18 cellular contexts compared by ENCODE assay signal in the genomic region with DNA sequence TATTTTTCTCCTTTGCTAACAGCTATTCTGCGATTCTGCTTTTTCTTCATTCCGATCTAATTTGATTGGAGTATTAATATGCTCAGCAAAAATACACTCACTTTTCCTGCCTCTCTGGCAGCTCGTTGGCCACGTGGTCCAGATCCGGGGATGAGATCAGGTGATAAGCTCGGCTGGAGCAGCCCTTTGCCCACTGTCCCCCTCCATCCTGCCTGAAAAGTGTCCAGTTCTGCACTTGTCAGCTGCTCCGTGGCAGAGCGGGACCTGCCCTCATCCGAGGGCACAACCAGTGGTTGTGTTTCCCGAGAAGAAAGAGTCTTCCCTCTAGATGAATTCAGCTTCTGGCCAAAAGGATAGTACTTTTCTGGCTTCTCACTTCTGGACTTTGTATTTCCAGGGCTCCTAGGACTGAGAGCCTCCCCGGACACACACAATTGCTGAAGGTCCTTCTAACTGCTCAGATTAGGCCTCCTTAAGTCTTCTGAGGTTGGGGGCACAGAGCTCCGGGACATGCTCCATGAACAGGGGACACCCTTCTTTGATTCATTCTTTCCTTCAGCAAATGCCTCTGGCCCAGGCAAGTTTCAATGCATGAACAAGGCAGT.
DNase-seq lines count a peak whose midpoint lies in the region; ATAC-seq and TF ChIP-seq lines count a peak whose summit lies in the region.
"Had no signal": no experiment of that assay in that cellular context is flagged by ENCODE, and none has a peak within 500 bp of the region (broad histone marks: within the 10 kb centered on the region; RNA-seq: fewer than 3 reads in every experiment).

No MANE protein-coding gene starts in this region.

- peak; percentile 49 for DNase-seq in cardiac septum (ENCODE audit: low spot score)
- DNase-seq in left ventricle myocardium superior: no peak
- peak; percentile 0 for DNase-seq in activated T-helper 2 cell treated with anti-CD3 and anti-CD28 coated beads, Interferon-gamma antibody, Interleukin-2, Interleukin-4, amounts not matched to agents 10 μg/mL and 5 μg/mL and 100 μg/mL, durations not matched to agents 14 hours and 24 hours and 36 hours (ENCODE audit: low spot score)
- peak; percentile 0 for DNase-seq in neural crest cell (ENCODE audit: low read depth, low spot score)
- no peak for DNase-seq in medulla oblongata (ENCODE audit: extremely low spot score)
- DNase-seq in NOMO-1 treated with dmso at 0.1 percent for 144 hours (lab: John Stamatoyannopoulos, UW; ENCODE audit: unreplicated experiment): no peak
- DNase-seq: COR-L47, DMS79 treated with DMSO at 0.1 percent for 48 hours, H7, Karpas-422, MV-4-11, NCI-H1694, NCI-H2081 treated with DMSO at 0.1 percent for 48 hours, NCI-H2171 treated with DMSO at 0.1 percent for 48 hours, NCI-H524 treated with DMSO at 0.1 percent for 48 hours, SHP77 treated with DMSO at 0.1 percent for 48 hours had no signal

- H3K27ac Mint-ChIP-seq in activated T-helper 2 cell treated with anti-CD3 and anti-CD28 coated beads, Interferon-gamma antibody, Interleukin-2, Interleukin-4, amounts not matched to agents 10 μg/mL and 5 μg/mL and 100 μg/mL, durations not matched to agents 14 hours and 24 hours and 36 hours: no peak overlapping the region
- H3K27ac Mint-ChIP-seq in neural crest cell (ENCODE audit: unreplicated experiment): no peak overlapping the region
- H3K27ac Mint-ChIP-seq: CD4-positive, alpha-beta T cell had no signal

- H3K36me3 Mint-ChIP-seq in activated T-helper 2 cell treated with anti-CD3 and anti-CD28 coated beads, Interferon-gamma antibody, Interleukin-2, Interleukin-4, amounts not matched to agents 10 μg/mL and 5 μg/mL and 100 μg/mL, durations not matched to agents 14 hours and 24 hours and 36 hours (ENCODE audit: low read depth): no peaks in the 10 kb centered on the region
- peaks cover 5% of the 10 kb centered on the region for H3K36me3 Mint-ChIP-seq in neural crest cell (ENCODE audit: low read depth)

- H3K27me3 Mint-ChIP-seq in activated T-helper 2 cell treated with anti-CD3 and anti-CD28 coated beads, Interferon-gamma antibody, Interleukin-2, Interleukin-4, amounts not matched to agents 10 μg/mL and 5 μg/mL and 100 μg/mL, durations not matched to agents 14 hours and 24 hours and 36 hours (ENCODE audit: low read depth): no peaks in the 10 kb centered on the region
- no peaks in the 10 kb centered on the region for H3K27me3 Mint-ChIP-seq in neural crest cell (ENCODE audit: low read depth)

- H3K4me3 Mint-ChIP-seq in activated T-helper 2 cell treated with anti-CD3 and anti-CD28 coated beads, Interferon-gamma antibody, Interleukin-2, Interleukin-4, amounts not matched to agents 10 μg/mL and 5 μg/mL and 100 μg/mL, durations not matched to agents 14 hours and 24 hours and 36 hours (ENCODE audit: low read depth): no peak overlapping the region
- no peak overlapping the region for H3K4me3 Mint-ChIP-seq in neural crest cell
- H3K4me3 Mint-ChIP-seq: CD4-positive, alpha-beta T cell had no signal

- intact Hi-C loops in cardiac septum (cut with DNase I) (loop anchor here (5.0 kb wide), 1 partner anchor 48 kb away; no protein-coding TSS in a partner anchor), left ventricle myocardium superior (cut with micrococcal nuclease) (no loop called here)
- intact Hi-C loops in activated T-helper 2 cell treated with anti-CD3 and anti-CD28 coated beads, Interferon-gamma antibody, Interleukin-2, Interleukin-4, amounts not matched to agents 10 μg/mL and 5 μg/mL and 100 μg/mL, durations not matched to agents 14 hours and 24 hours and 36 hours (cut with micrococcal nuclease): no loop called here

- no peak for TF ChIP-seq CTCF in neural crest cell (conservative IDR thresholded peaks at IDR 0.05)

- ATAC-seq in left ventricle myocardium superior (no peak), HG03342 (IDR thresholded peaks at IDR 0.05; ENCODE audit: unreplicated experiment) (no peak)

- no peaks in the 10 kb centered on the region for H3K4me1 Mint-ChIP-seq in activated T-helper 2 cell treated with anti-CD3 and anti-CD28 coated beads, Interferon-gamma antibody, Interleukin-2, Interleukin-4, amounts not matched to agents 10 μg/mL and 5 μg/mL and 100 μg/mL, durations not matched to agents 14 hours and 24 hours and 36 hours (ENCODE audit: low read depth)
- peaks cover 11% of the 10 kb centered on the region for H3K4me1 Mint-ChIP-seq in neural crest cell

- H3K9me3 Mint-ChIP-seq in activated T-helper 2 cell treated with anti-CD3 and anti-CD28 coated beads, Interferon-gamma antibody, Interleukin-2, Interleukin-4, amounts not matched to agents 10 μg/mL and 5 μg/mL and 100 μg/mL, durations not matched to agents 14 hours and 24 hours and 36 hours: no peaks in the 10 kb centered on the region
- H3K9me3 Mint-ChIP-seq in neural crest cell: no peaks in the 10 kb centered on the region
- H3K9me3 Mint-ChIP-seq: CD4-positive, alpha-beta T cell had no signal

Comparison
In these comparisons a context has a peak if more than half of its experiments do, and no peak if none do; other contexts are left out.
1. DNase-seq: peak in cardiac septum (single experiment), activated T-helper 2 cell treated with anti-CD3 and anti-CD28 coated beads, Interferon-gamma antibody, Interleukin-2, Interleukin-4, amounts not matched to agents 10 μg/mL and 5 μg/mL and 100 μg/mL, durations not matched to agents 14 hours and 24 hours and 36 hours (single experiment) and neural crest cell (single experiment); none in left ventricle myocardium superior (single experiment), medulla oblongata (single experiment) and NOMO-1 treated with dmso at 0.1 percent for 144 hours (single experiment).